19 cellular contexts compared by ENCODE assay signal in genomic region chr9:8268216-8268878, GRCh38.
DNase-seq lines count a peak whose midpoint lies in the region; ATAC-seq, FAIRE-seq and TF ChIP-seq lines count a peak whose summit lies in the region.
"Had no signal": no experiment of that assay in that cellular context is flagged by ENCODE, and none has a peak within 500 bp of the region (broad histone marks: within the 10 kb centered on the region; RNA-seq: fewer than 3 reads in every experiment).

No MANE protein-coding gene starts in this region.

- H3K9ac ChIP-seq in HepG2 (ENCODE audit: insufficient read depth, low read depth, low read length) = no peak overlapping the region

- H3K4me1 ChIP-seq in HepG2 (ENCODE audit: insufficient read depth, low read length) = peaks cover 17% of the 10 kb centered on the region; the same call in 1 of the 2 replicates
- no peaks in the 10 kb centered on the region for H3K4me1 ChIP-seq in right lobe of liver
- peaks cover 5% of the 10 kb centered on the region; the same call in 1 of the 2 replicates for H3K4me1 ChIP-seq in Caco-2

- H3K79me2 ChIP-seq in HepG2 (ENCODE audit: insufficient read depth, low read length) = no peaks in the 10 kb centered on the region

- H3K36me3 ChIP-seq in HepG2 (replicated peaks in 1 of 2; ENCODE audit: control insufficient read depth in 1 of 2, insufficient read depth in 2 of 2, low read length in 2 of 2) (no peaks in the 10 kb centered on the region), right lobe of liver (no peaks in the 10 kb centered on the region), Caco-2 (ENCODE audit: control insufficient read depth, insufficient read depth, low read length) (no peaks in the 10 kb centered on the region)

- no peak overlapping the region for H3K27ac Mint-ChIP-seq in Caco-2 (ENCODE audit: unreplicated experiment)
- H3K27ac Mint-ChIP-seq: CD4-positive, alpha-beta memory T cell had no signal

- no peak overlapping the region for H3K27ac ChIP-seq in HepG2 (ENCODE audit: extremely low read length, insufficient read depth, low read length)
- no peak overlapping the region for H3K27ac ChIP-seq in right lobe of liver
- H3K27ac ChIP-seq in substantia nigra (ENCODE audit: low read depth, low read length, poor library complexity, severe bottlenecking) = no peak overlapping the region
- H3K27ac ChIP-seq: HL-60, PC-9 had no signal

- H3K9me3 Mint-ChIP-seq in Caco-2 (ENCODE audit: unreplicated experiment) = no peaks in the 10 kb centered on the region

- FAIRE-seq in HepG2 (lab: Jason Lieb, UNC) = no peak
- FAIRE-seq: G401.6, H54 had no signal

- BruUV-seq in HepG2 (replicated peaks; lab: Mats Ljungman, UMichigan) (no TSS peak), Caco-2 (replicated peaks; lab: Mats Ljungman, UMichigan) (no TSS peak)

- H3K27me3 Mint-ChIP-seq in Caco-2 (ENCODE audit: insufficient read depth, unreplicated experiment) = no peaks in the 10 kb centered on the region

- no peak for TF ChIP-seq POLR2A in HepG2 (IDR thresholded peaks at IDR 0.05; ENCODE audit: insufficient read depth in 1 of 2, low read depth in 2 of 2, low read length in 2 of 2)
- TF ChIP-seq POLR2A in right lobe of liver (IDR thresholded peaks at IDR 0.05) = no peak

- TF ChIP-seq RAD21 in HepG2 (CRISPR knock-in tag; IDR thresholded peaks at IDR 0.05) = no peak

- in situ Hi-C loops in HepG2 (cut with HindIII; ENCODE audit: extremely low pct_ligation_motif_present, low pct_unique_long_range_greater_than_20kb) = no loop called here

- POLR2A ChIA-PET in HepG2 (lab: Yijun Ruan, JAX) (no interaction called here), Caco-2 (lab: Charles Lee) (no interaction called here)

- H4K20me1 ChIP-seq in HepG2 (ENCODE audit: insufficient read depth, low read length) = no peaks in the 10 kb centered on the region

- intact Hi-C loops in HepG2 (cut with micrococcal nuclease; ENCODE audit: unreplicated experiment) (no loop called here), right lobe of liver (cut with DNase I) (no loop called here), sciatic nerve (cut with DNase I) (no loop called here), Caco-2 (cut with micrococcal nuclease; ENCODE audit: unreplicated experiment) (no loop called here)

- CTCF ChIA-PET in HepG2 (lab: Yijun Ruan, JAX; ENCODE audit: low intra/inter-chr PET ratio, low total read pairs) = no interaction called here
- CTCF ChIA-PET in Caco-2 (lab: Charles Lee) = no interaction called here

- peaks cover 21% of the 10 kb centered on the region for H3K4me1 Mint-ChIP-seq in Caco-2 (ENCODE audit: low read depth, unreplicated experiment)
- H3K4me1 Mint-ChIP-seq: CD4-positive, alpha-beta memory T cell had no signal

- H3K4me3 ChIP-seq in HepG2 (replicated peaks in 1 of 3; ENCODE audit: insufficient read depth in 1 of 3, low read depth in 2 of 3, low read length in 3 of 3) (no peak overlapping the region), right lobe of liver (no peak overlapping the region), foreskin fibroblast (ENCODE audit: low read depth in 1 of 2, low read length in 2 of 2) (no peak overlapping the region), Caco-2 (ENCODE audit: low read depth, low read length) (no peak overlapping the region)
- H3K4me3 ChIP-seq: PC-9 had no signal

- ATAC-seq in HepG2 (no peak), right lobe of liver (no peak), sciatic nerve (peak; percentile 83), HG03095 (IDR thresholded peaks at IDR 0.05; ENCODE audit: unreplicated experiment) (no peak)

- H3K36me3 Mint-ChIP-seq in Caco-2 (ENCODE audit: insufficient read depth, unreplicated experiment) = no peaks in the 10 kb centered on the region
- H3K36me3 Mint-ChIP-seq: CD4-positive, alpha-beta memory T cell had no signal

- TF ChIP-seq EP300 in HepG2 (IDR thresholded peaks at IDR 0.05; ENCODE audit: low read depth in 2 of 2, low read length in 2 of 2) (no peak), HepG2 (CRISPR knock-in tag; IDR thresholded peaks at IDR 0.05; ENCODE audit: borderline replicate concordance) (no peak)

- DNase-seq in HepG2 (ENCODE audit: low spot score) (no peak), right lobe of liver (no peak), foreskin fibroblast (peak; percentile 31 to 87), sciatic nerve (ENCODE audit: low spot score) (no peak), Caco-2 (no peak), substantia nigra (lab: John Stamatoyannopoulos, UW) (no peak)
- DNase-seq: CD4-positive, alpha-beta memory T cell; COR-L47; NCI-H1092; NCI-H1417 treated with DMSO at 0.1 percent for 48 hours; NCI-H1694 treated with DMSO at 0.1 percent for 48 hours; NCI-H2081 treated with DMSO at 0.1 percent for 48 hours; NCI-H526; PC-9; SHP77 had no signal

- H2AFZ ChIP-seq in HepG2 (ENCODE audit: low read length) = no peak overlapping the region
- H2AFZ ChIP-seq: PC-9 had no signal

- TF ChIP-seq CTCF in HepG2 (CRISPR knock-in tag; IDR thresholded peaks at IDR 0.05) = no peak
- TF ChIP-seq CTCF in right lobe of liver (IDR thresholded peaks at IDR 0.05) = no peak
- no peak for TF ChIP-seq CTCF in foreskin fibroblast (IDR thresholded peaks at IDR 0.05; ENCODE audit: low read depth, low read length)
- no peak for TF ChIP-seq CTCF in Caco-2 (IDR thresholded peaks at IDR 0.05; ENCODE audit: insufficient read depth in 1 of 2, low read depth in 1 of 2, low read length in 1 of 2, severe bottlenecking in 1 of 2, unreplicated experiment in 1 of 2)

- no peak overlapping the region for H3K4me3 Mint-ChIP-seq in Caco-2 (ENCODE audit: unreplicated experiment)
- H3K4me3 Mint-ChIP-seq: CD4-positive, alpha-beta memory T cell had no signal

- H3K9me3 ChIP-seq in HepG2 (ENCODE audit: low read length) (peaks cover 71% of the 10 kb centered on the region), right lobe of liver (no peaks in the 10 kb centered on the region), Caco-2 (0 out of 2 replicates have a peak, but pooled peaks cover 3% of the 10 kb centered on the region)

- no peaks in the 10 kb centered on the region for H3K27me3 ChIP-seq in HepG2 (ENCODE audit: control insufficient read depth in 1 of 2, insufficient read depth in 2 of 2, low read length in 2 of 2)
- H3K27me3 ChIP-seq in right lobe of liver = no peaks in the 10 kb centered on the region
- no peaks in the 10 kb centered on the region for H3K27me3 ChIP-seq in Caco-2 (replicated peaks; ENCODE audit: control insufficient read depth, insufficient read depth, low read length)

- H3K4me2 ChIP-seq in HepG2 (ENCODE audit: low read depth, low read length) = no peak overlapping the region
- H3K4me2 ChIP-seq: PC-9 had no signal

- WGBS in HepG2 (ENCODE audit: low lambda C conversion rate) = 19% methylated on average over 2 of the region's 2 CpGs
- 38% methylated on average over 2 of the region's 2 CpGs for WGBS in right lobe of liver (ENCODE audit: insufficient coverage, low coverage, low lambda C conversion rate, missing lambda C conversion rate)

TF ChIP-seq in HepG2, 621 proteins besides CTCF, POLR2A, EP300 and RAD21:
- TF ChIP-seq ZNF841 (CRISPR knock-in tag; IDR thresholded peaks at IDR 0.05; ENCODE audit: borderline replicate concordance) = no peak
- no peak for TF ChIP-seq HIVEP1 (CRISPR knock-in tag; IDR thresholded peaks at IDR 0.05)
- TF ChIP-seq MXI1 (IDR thresholded peaks at IDR 0.05; ENCODE audit: borderline replicate concordance, low read depth, low read length) = no peak
- TF ChIP-seq MED1 (CRISPR knock-in tag; IDR thresholded peaks at IDR 0.05) = no peak
- TF ChIP-seq FOXM1 (CRISPR knock-in tag; IDR thresholded peaks at IDR 0.05) = no peak
- TF ChIP-seq ZNF30 (CRISPR knock-in tag; IDR thresholded peaks at IDR 0.05) = no peak
- TF ChIP-seq ZNF256 (CRISPR knock-in tag; conservative IDR thresholded peaks at IDR 0.05) = no peak
- TF ChIP-seq MNT (IDR thresholded peaks at IDR 0.05) = peak; percentile 76
TF ChIP-seq in HepG2: peak in this region for 1.

Comparison
In these comparisons a context has a peak if more than half of its experiments do, and no peak if none do; other contexts are left out.
1. DNase-seq: peak in foreskin fibroblast (2 of 2); none in HepG2 (single experiment), right lobe of liver (0 of 3), sciatic nerve (single experiment), Caco-2 (0 of 2) and substantia nigra (0 of 49).